In the genomic region with DNA sequence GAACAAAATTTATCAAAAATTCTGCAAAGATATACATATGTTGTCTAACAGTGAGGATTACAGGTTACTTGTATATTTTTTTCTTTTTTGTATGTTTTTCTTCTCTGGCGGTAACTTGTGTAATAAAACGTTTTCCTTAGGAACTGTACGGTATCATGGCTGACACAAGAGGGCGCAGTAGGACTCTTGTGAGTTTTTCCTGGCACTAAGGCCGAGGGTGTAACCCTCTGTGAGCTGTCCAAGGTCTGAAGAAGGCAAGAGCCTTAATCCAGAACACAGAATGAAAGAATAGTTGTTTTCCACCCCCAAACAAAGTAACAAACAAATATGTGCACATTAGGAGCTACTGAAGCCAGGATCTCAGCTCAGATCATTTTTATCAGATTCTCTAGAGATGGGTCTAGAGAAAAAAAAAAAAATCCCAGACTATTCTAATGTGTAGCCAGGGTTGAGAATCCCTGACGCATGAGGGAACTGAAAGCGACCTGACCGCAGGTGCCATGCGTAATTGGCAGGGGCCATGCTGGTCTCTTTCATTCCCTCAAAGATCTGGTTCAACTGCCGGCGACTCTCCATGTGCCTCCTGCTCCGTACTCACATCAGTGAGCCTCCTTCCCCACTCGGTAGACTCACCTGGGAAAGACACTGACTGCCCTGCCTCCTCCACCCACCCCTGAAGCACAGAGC, we compare ENCODE assay signal across 9 cellular contexts. TPM values are rescaled to one million over a fixed set of nuclear protein-coding genes. Genes with fewer than 3 reads are reported as not detected.
DNase-seq lines count a peak whose midpoint lies in the region; ATAC-seq and TF ChIP-seq lines count a peak whose summit lies in the region.
"Had no signal": no experiment of that assay in that cellular context is flagged by ENCODE, and none has a peak within 500 bp of the region (broad histone marks: within the 10 kb centered on the region; RNA-seq: fewer than 3 reads in every experiment).

No MANE protein-coding gene starts in this region.

- H3K27me3 ChIP-seq in H9 (ENCODE audit: insufficient read depth, low read length), result no peaks in the 10 kb centered on the region
- H3K27me3 ChIP-seq in Loucy (ENCODE audit: insufficient read depth, low read length, poor library complexity, severe bottlenecking), result no peaks in the 10 kb centered on the region
- H3K27me3 ChIP-seq in lower lobe of right lung (ENCODE audit: low read depth), result no peaks in the 10 kb centered on the region
- H3K27me3 ChIP-seq in uterus, result peaks cover 0 to 4% of the 10 kb centered on the region in 2 donors

- H3K18ac ChIP-seq in H9 (ENCODE audit: insufficient read length, low read depth, low read length), result no peak overlapping the region

- H2BK5ac ChIP-seq in H9 (ENCODE audit: insufficient read length, low read length), result no peak overlapping the region

- H4K20me1 ChIP-seq in H9 (ENCODE audit: control insufficient read depth, insufficient read depth, insufficient read length) (no peaks in the 10 kb centered on the region), Loucy (ENCODE audit: insufficient read depth, low read length, poor library complexity, severe bottlenecking) (no peaks in the 10 kb centered on the region)

- H2BK20ac ChIP-seq in H9 (ENCODE audit: low read depth, low read length, poor library complexity, severe bottlenecking), result no peak overlapping the region

- no peak overlapping the region for H2AK5ac ChIP-seq in H9 (ENCODE audit: insufficient read length, low read length)

- no peaks in the 10 kb centered on the region for H3F3A ChIP-seq in Loucy (ENCODE audit: low read depth)

- no peak overlapping the region for H4K8ac ChIP-seq in H9 (replicated peaks; ENCODE audit: insufficient read length, low read depth, low read length)

- TF ChIP-seq POLR2A in uterus (IDR thresholded peaks at IDR 0.05), result no peak

- peaks cover 0 to 3% of the 10 kb centered on the region in 2 experiments; a peak in 3 of 4 replicates for H3K4me1 Mint-ChIP-seq in H9

- H3K4ac ChIP-seq in H9 (ENCODE audit: low read depth, low read length), result no peak overlapping the region

- H2AFZ ChIP-seq in H9 (ENCODE audit: low read length) (no peak overlapping the region), Loucy (ENCODE audit: low read length) (no peak overlapping the region)

- H3K14ac ChIP-seq in H9 (ENCODE audit: insufficient read depth, low read length), result no peak overlapping the region

- H3K9me2 ChIP-seq in Loucy (replicated peaks; ENCODE audit: low read depth, low read length), result no peaks in the 10 kb centered on the region

- no peak overlapping the region for H2BK12ac ChIP-seq in H9 (ENCODE audit: insufficient read length, low read depth, low read length)

- no peak overlapping the region for H2BK15ac ChIP-seq in H9 (ENCODE audit: low read depth, low read length)

- no peaks in the 10 kb centered on the region for H3K79me1 ChIP-seq in H9 (ENCODE audit: insufficient read depth, low read depth, low read length, poor library complexity, severe bottlenecking)

- peak; percentile 88 for ATAC-seq in Right ventricle myocardium inferior
- ATAC-seq in lower lobe of right lung, result peak; percentile 92 to 94

- H3K9ac ChIP-seq in H9 (ENCODE audit: extremely low read depth, insufficient read length, low read length), result no peak overlapping the region
- no peak overlapping the region for H3K9ac ChIP-seq in Loucy (ENCODE audit: low read depth, low read length, poor library complexity, severe bottlenecking)

- no peak overlapping the region for H3K56ac ChIP-seq in H9 (ENCODE audit: insufficient read length, low read depth, low read length)

- H3K79me2 ChIP-seq in H9 (ENCODE audit: insufficient read depth, low read length) (no peaks in the 10 kb centered on the region), Loucy (ENCODE audit: insufficient read depth, low read length) (no peaks in the 10 kb centered on the region)

- H3K4me3 ChIP-seq in Loucy (ENCODE audit: low read length, poor library complexity, severe bottlenecking) (no peak overlapping the region), lower lobe of right lung (no peak overlapping the region), uterus (no peak overlapping the region)

- no peak overlapping the region for H4K5ac ChIP-seq in H9 (ENCODE audit: insufficient read length, low read depth, low read length)

- H3K36me3 ChIP-seq in Loucy (ENCODE audit: insufficient read depth, low read length), result no peaks in the 10 kb centered on the region
- no peaks in the 10 kb centered on the region for H3K36me3 ChIP-seq in lower lobe of right lung
- no peaks in the 10 kb centered on the region for H3K36me3 ChIP-seq in uterus
- H3K36me3 ChIP-seq: neutrophil had no signal

- H2BK120ac ChIP-seq in H9 (ENCODE audit: low read depth, low read length, poor library complexity, severe bottlenecking), result no peak overlapping the region

- H3K27ac ChIP-seq in H9 (ENCODE audit: insufficient read length, low read depth, low read length), result no peak overlapping the region
- H3K27ac ChIP-seq in lower lobe of right lung, result no peak overlapping the region
- H3K27ac ChIP-seq in uterus, result no peak overlapping the region
- H3K27ac ChIP-seq: neutrophil had no signal

- H4K91ac ChIP-seq in H9 (ENCODE audit: insufficient read length, low read depth, low read length), result no peak overlapping the region

- intact Hi-C loops in Right ventricle myocardium inferior (cut with DNase I) (loop anchor here (5.0 kb wide), 1 partner anchor 1014 kb away; no protein-coding TSS in a partner anchor), cardiac septum (cut with DNase I) (no loop called here), lower lobe of right lung (cut with DNase I) (no loop called here), uterus (cut with DNase I; ENCODE audit: low total_unique reads) (no loop called here)

- H3K4me2 ChIP-seq in H9 (ENCODE audit: insufficient read depth, insufficient read length, low read length) (no peak overlapping the region), Loucy (ENCODE audit: low read depth, low read length, poor library complexity, severe bottlenecking) (no peak overlapping the region)

- H3K27ac Mint-ChIP-seq in H9, result no peak overlapping the region

- no peaks in the 10 kb centered on the region; the same call in 1 of the 2 replicates for H3K27me3 Mint-ChIP-seq in H9 (ENCODE audit: low read depth)

- H3K4me3 Mint-ChIP-seq in H9, result no peak overlapping the region

- no peaks in the 10 kb centered on the region for H3K4me1 ChIP-seq in H9 (ENCODE audit: insufficient read depth, low read length)
- no peaks in the 10 kb centered on the region for H3K4me1 ChIP-seq in Loucy (ENCODE audit: insufficient read depth, low read length, poor library complexity, severe bottlenecking)
- H3K4me1 ChIP-seq in lower lobe of right lung, result no peaks in the 10 kb centered on the region
- no peaks in the 10 kb centered on the region for H3K4me1 ChIP-seq in uterus

- H3K23me2 ChIP-seq in H9 (ENCODE audit: insufficient read length, low read depth, low read length, poor library complexity, severe bottlenecking), result no peaks in the 10 kb centered on the region

- peaks cover 2 to 5% of the 10 kb centered on the region in 2 experiments; a peak in 3 of 5 replicates for H3K9me3 Mint-ChIP-seq in H9

- TF ChIP-seq CTCF in H9 (conservative IDR thresholded peaks at IDR 0.05), result peak; percentile 92
- TF ChIP-seq CTCF in Loucy (conservative IDR thresholded peaks at IDR 0.05; ENCODE audit: low read length), result peak; percentile 75
- peak; percentile 69 for TF ChIP-seq CTCF in lower lobe of right lung (IDR thresholded peaks at IDR 0.05)
- peak; percentile 39 to 61 (median 56) for TF ChIP-seq CTCF in uterus (IDR thresholded peaks at IDR 0.05)

- WGBS in H9 (ENCODE audit: extremely low coverage, insufficient read length, low lambda C conversion rate), result no CpG with 5 or more reads among the region's 13 CpGs

- H3K36me3 Mint-ChIP-seq in H9 (ENCODE audit: insufficient read depth in 1 of 3, low read depth in 3 of 3), result peaks cover 0 to under 1% (median 0%) of the 10 kb centered on the region in 3 experiments; a peak in 3 of 7 replicates

- H3T11ph ChIP-seq in H9 (ENCODE audit: low read length), result no peak overlapping the region

- no peaks in the 10 kb centered on the region for H3K9me3 ChIP-seq in H9 (ENCODE audit: control insufficient read depth, low read depth, low read length)
- H3K9me3 ChIP-seq in Loucy (ENCODE audit: insufficient read depth, low read depth, low read length), result no peaks in the 10 kb centered on the region
- H3K9me3 ChIP-seq in lower lobe of right lung, result no peaks in the 10 kb centered on the region
- no peaks in the 10 kb centered on the region for H3K9me3 ChIP-seq in uterus
- H3K9me3 ChIP-seq: neutrophil had no signal

- H3K23ac ChIP-seq in H9 (ENCODE audit: insufficient read length, low read depth, low read length), result no peak overlapping the region

- no peak for DNase-seq in Right ventricle myocardium inferior (ENCODE audit: missing footprints)
- DNase-seq in cardiac septum (ENCODE audit: low spot score), result no peak
- peak; percentile 78 for DNase-seq in H9
- DNase-seq in SIG-M5 treated with dmso at 0.1 percent for 504 hours (lab: John Stamatoyannopoulos, UW; ENCODE audit: unreplicated experiment), result peak; percentile 70
- peak; percentile 80 for DNase-seq in ecto neural progenitor cell (ENCODE audit: low spot score)
- peak; percentile 59 for DNase-seq in lower lobe of right lung
- peak; percentile 35 to 51 for DNase-seq in uterus

RNA-seq across cellular contexts. Expression of a gene that starts 27.0 kb away (rescaled TPM):
- total RNA-seq in Right ventricle myocardium inferior, result 0.95 TPM
- total RNA-seq in cardiac septum, result 1.0 TPM
- total RNA-seq in H9 (2021), result 5.6 and 6.3 TPM in 2 replicates
- 0.50 TPM for total RNA-seq in lower lobe of right lung
- total RNA-seq in uterus, result 1 to 10 TPM in 1 of 4 donors, under 1 TPM in 1, not detected in 2; 0.69 to 1.6 TPM

Comparison
In these comparisons a context has a peak if more than half of its experiments do, and no peak if none do; other contexts are left out.
1. DNase-seq: peak in H9 (single experiment), SIG-M5 treated with dmso at 0.1 percent for 504 hours (single experiment), ecto neural progenitor cell (single experiment), lower lobe of right lung (single experiment) and uterus (2 of 2); none in Right ventricle myocardium inferior (single experiment) and cardiac septum (single experiment).
2. Peak in every context shown above with its lines, with median percentiles within 50 percentile points of each other: CTCF ChIP-seq.